ENCODE assay signal across 10 cellular contexts in the genomic region with DNA sequence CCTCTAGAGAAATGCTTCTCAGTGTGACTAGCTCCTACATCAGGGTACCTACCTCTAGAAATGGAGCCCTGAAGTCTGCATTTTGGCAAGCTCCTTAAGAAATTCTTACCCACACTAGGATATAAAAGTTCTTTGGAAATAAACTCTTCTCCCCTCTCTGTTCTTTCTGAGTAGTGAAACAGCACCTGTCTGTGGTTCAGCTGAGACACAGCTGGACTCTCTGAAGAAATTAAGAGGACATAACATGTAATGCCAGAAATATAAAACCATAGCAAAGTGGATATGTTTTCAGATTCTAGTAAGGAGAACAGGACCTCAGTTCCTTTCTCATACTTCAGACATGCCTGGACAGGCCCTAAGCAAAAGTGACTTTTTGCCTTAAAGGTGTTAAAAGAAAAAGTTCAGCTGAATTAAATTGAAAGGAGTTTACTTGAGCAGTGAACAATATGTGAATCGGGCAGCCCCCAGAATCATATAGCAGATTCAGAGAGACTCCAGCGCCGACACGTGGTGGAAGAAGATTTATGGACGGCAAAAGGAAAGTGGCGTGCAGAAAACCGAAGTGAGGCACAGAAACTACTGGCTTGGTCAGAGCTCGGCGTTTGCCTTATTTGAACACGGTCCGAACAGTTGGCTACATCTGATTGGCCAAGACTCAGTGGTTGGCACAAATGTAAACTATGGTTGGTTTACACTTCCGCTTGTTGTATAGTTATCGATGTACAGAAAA.
DNase-seq lines count a peak whose midpoint lies in the region; ATAC-seq and TF ChIP-seq lines count a peak whose summit lies in the region.
"Had no signal": no experiment of that assay in that cellular context is flagged by ENCODE, and none has a peak within 500 bp of the region (broad histone marks: within the 10 kb centered on the region; RNA-seq: fewer than 3 reads in every experiment).

No MANE protein-coding gene starts in this region.

- intact Hi-C loops in heart left ventricle (cut with DNase I) (loop anchor here in 3 of 10 donors (2.0 to 10.0 kb wide), 4 partner anchors 45 to 365 kb away; partner anchors contain the start of gene PIP5K1B (in 2 of the 3)), aorta (cut with DNase I) (loop anchor here in 1 of 2 donors (5.0 kb wide), 1 partner anchor 247 kb away; no protein-coding TSS in a partner anchor)

- 69 to 85% (median 77%) methylated on average over 13 of the region's 13 CpGs for WGBS in heart left ventricle, 4 donors
- 49 to 60% methylated on average over 13 of the region's 13 CpGs for WGBS in aorta, 2 donors

- DNase-seq in stimulated activated CD4-positive, alpha-beta T cell treated with anti-CD3 and anti-CD28 coated beads, Interleukin-12 subunit alpha, Interleukin-12 subunit beta, amount 100 ng/mL, for 4 hours = peak; percentile 9
- no peak for DNase-seq in stimulated activated CD4-positive, alpha-beta T cell treated with anti-CD3 and anti-CD28 coated beads, Interleukin-2, amount 100 ng/mL, for 48 hours
- DNase-seq in SK-MEL-5 (ENCODE audit: low read depth, low spot score) = peak; percentile 73
- DNase-seq in heart left ventricle = no peak
- DNase-seq in aorta = peak; percentile 57 to 78
- no peak for DNase-seq in progenitor cell of endocrine pancreas (ENCODE audit: low spot score, unreplicated experiment)
- DNase-seq in HAP-1 (ENCODE audit: low spot score in 2 of 2) = no peak
- DNase-seq in cerebellar cortex (ENCODE audit: low spot score) = no peak
- DNase-seq: DND-41 had no signal

- peak in 3 of 4 donors; percentile 7 to 52 (median 38) for ATAC-seq in heart left ventricle
- peak; percentile 63 for ATAC-seq in aorta (ENCODE audit: low FRiP score)

- H3K27me3 ChIP-seq in heart left ventricle (no peaks in the 10 kb centered on the region), aorta (ENCODE audit: control insufficient read depth in 1 of 2, insufficient read depth in 2 of 2, low read length in 1 of 2) (peaks cover 0 to 1% of the 10 kb centered on the region in 2 donors), HAP-1 (ENCODE audit: low read depth) (no peaks in the 10 kb centered on the region; the same call in none of the 2 replicates)

- TF ChIP-seq CTCF in heart left ventricle (IDR thresholded peaks at IDR 0.05) (peak in 7 of 12 donors; percentile 9 to 28 (median 16)), progenitor cell of endocrine pancreas (IDR thresholded peaks at IDR 0.05; ENCODE audit: unreplicated experiment) (no peak)

- H3K9me3 Mint-ChIP-seq in progenitor cell of endocrine pancreas (ENCODE audit: low read depth) = no peaks in the 10 kb centered on the region
- H3K9me3 Mint-ChIP-seq: IgD-negative memory B cell had no signal

- H3K27me3 Mint-ChIP-seq in progenitor cell of endocrine pancreas = no peaks in the 10 kb centered on the region
- H3K27me3 Mint-ChIP-seq: IgD-negative memory B cell had no signal

- H3K4me3 Mint-ChIP-seq in progenitor cell of endocrine pancreas (ENCODE audit: low read depth) = no peak overlapping the region

- H3K27ac Mint-ChIP-seq in progenitor cell of endocrine pancreas = no peak overlapping the region

- no peak overlapping the region for H3K4me3 ChIP-seq in heart left ventricle
- no peak overlapping the region for H3K4me3 ChIP-seq in aorta (ENCODE audit: low read length in 2 of 2)
- no peak overlapping the region for H3K4me3 ChIP-seq in HAP-1

- TF ChIP-seq POLR2A in heart left ventricle (IDR thresholded peaks at IDR 0.05) = no peak

- H3K4me1 ChIP-seq in heart left ventricle (peaks cover 0 to 7% (median 0%) of the 10 kb centered on the region in 12 donors), aorta (ENCODE audit: control insufficient read depth in 1 of 2, insufficient read depth in 2 of 2, low read length in 2 of 2) (no peaks in the 10 kb centered on the region), HAP-1 (no peaks in the 10 kb centered on the region)

- no peak overlapping the region for H3K27ac ChIP-seq in heart left ventricle
- H3K27ac ChIP-seq in aorta (ENCODE audit: low read depth in 1 of 2, low read length in 2 of 2) = no peak overlapping the region

- H3K4me1 Mint-ChIP-seq in progenitor cell of endocrine pancreas (ENCODE audit: low read depth) = peaks cover 9% of the 10 kb centered on the region

- H3K9me3 ChIP-seq in heart left ventricle (no peaks in the 10 kb centered on the region), aorta (ENCODE audit: control insufficient read depth, low read length) (no peaks in the 10 kb centered on the region), HAP-1 (no peaks in the 10 kb centered on the region)

- H3K36me3 ChIP-seq in heart left ventricle (peaks cover 0 to 28% (median 0%) of the 10 kb centered on the region in 9 donors), aorta (ENCODE audit: control insufficient read depth in 1 of 2, insufficient read depth in 2 of 2, low read length in 1 of 2) (no peaks in the 10 kb centered on the region), HAP-1 (replicated peaks) (no peaks in the 10 kb centered on the region)

- in situ Hi-C loops in SK-MEL-5 (cut with HindIII; ENCODE audit: low pct_unique_long_range_greater_than_20kb, low sequenced_read_pairs) (no loop called here), HAP-1 (cut with MboI; ENCODE audit: low sequenced_read_pairs) (no loop called here)

- no peaks in the 10 kb centered on the region for H3K36me3 Mint-ChIP-seq in progenitor cell of endocrine pancreas (ENCODE audit: insufficient read depth)

Comparison
In these comparisons a context has a peak if more than half of its experiments do, and no peak if none do; other contexts are left out.
1. DNase-seq: peak in stimulated activated CD4-positive, alpha-beta T cell treated with anti-CD3 and anti-CD28 coated beads, Interleukin-12 subunit alpha, Interleukin-12 subunit beta, amount 100 ng/mL, for 4 hours (single experiment), SK-MEL-5 (single experiment) and aorta (2 of 2); none in stimulated activated CD4-positive, alpha-beta T cell treated with anti-CD3 and anti-CD28 coated beads, Interleukin-2, amount 100 ng/mL, for 48 hours (0 of 2), heart left ventricle (0 of 5), progenitor cell of endocrine pancreas (single experiment), HAP-1 (0 of 2) and cerebellar cortex (single experiment).